ENCODE assay signal across 22 cellular contexts in genomic region chrX:46849933-46850332, GRCh38. TPM values are rescaled to one million over a fixed set of nuclear protein-coding genes. Genes with fewer than 3 reads are reported as not detected.
DNase-seq lines count a peak whose midpoint lies in the region; ATAC-seq, FAIRE-seq and TF ChIP-seq lines count a peak whose summit lies in the region.
"Had no signal": no experiment of that assay in that cellular context is flagged by ENCODE, and none has a peak within 500 bp of the region (broad histone marks: within the 10 kb centered on the region; RNA-seq: fewer than 3 reads in every experiment).

No MANE protein-coding gene starts in this region.

- no peak for TF ChIP-seq POLR2A in GM12891 (IDR thresholded peaks at IDR 0.05; ENCODE audit: low read depth, low read length)

- peak; percentile 36 for DNase-seq in D341Med (ENCODE audit: low spot score)
- no peak for DNase-seq in GM12891 (ENCODE audit: insufficient read length, low spot score)
- peak; percentile 47 for DNase-seq in RKO (ENCODE audit: low spot score)
- DNase-seq in fibroblast of gingiva (ENCODE audit: low read depth): peak; percentile 4
- no peak for DNase-seq in activated CD4-positive, CD25-positive, alpha-beta regulatory T cell (lab: John Stamatoyannopoulos, UW)
- DNase-seq in HTR-8/SVneo (ENCODE audit: insufficient read length, low spot score): no peak
- DNase-seq in activated CD4-positive, alpha-beta T cell treated with anti-CD3 and anti-CD28 coated beads, Interleukin-2, amount 10 ng/mL, durations not matched to agents 7 days and 5 days: no peak
- DNase-seq: activated CD4-positive, alpha-beta memory T cell treated with anti-CD3 and anti-CD28 coated beads for 36 hours; activated T-cell treated with anti-CD3 and anti-CD28 coated beads, Interleukin-2, amount 50 U/mL, for 24 hours; CD8-positive, alpha-beta T cell; foreskin melanocyte; Karpas-422; naive thymus-derived CD4-positive, alpha-beta T cell; NCI-H1436 treated with DMSO at 0.1 percent for 48 hours; posterior cingulate gyrus; SHP77 treated with DMSO at 0.1 percent for 48 hours; stimulated activated CD4-positive, alpha-beta T cell treated with anti-CD3 and anti-CD28 coated beads, Interleukin-2, amount 100 ng/mL, for 24 hours had no signal

- CTCF ChIA-PET in activated CD4-positive, alpha-beta T cell treated with anti-CD3 and anti-CD28 coated beads, Interleukin-2, amount 10 ng/mL, durations not matched to agents 7 days and 5 days (lab: Charles Lee): no interaction called here

- H3K27ac Mint-ChIP-seq in activated CD4-positive, alpha-beta T cell treated with anti-CD3 and anti-CD28 coated beads, Interleukin-2, amount 10 ng/mL, durations not matched to agents 7 days and 5 days: no peak overlapping the region
- H3K27ac Mint-ChIP-seq: activated CD4-positive, alpha-beta memory T cell treated with anti-CD3 and anti-CD28 coated beads for 36 hours; activated naive CD8-positive, alpha-beta T cell; activated T-cell treated with anti-CD3 and anti-CD28 coated beads, Interleukin-2, amount 50 U/mL, for 24 hours; brain; CD8-positive, alpha-beta T cell; GM23338; naive thymus-derived CD4-positive, alpha-beta T cell; stimulated activated naive CD8-positive, alpha-beta T cell treated with anti-CD3 and anti-CD28 coated beads, Interleukin-15, Interleukin-2, amounts not matched to agents 100 ng/mL and 50 ng/mL, for 24 hours had no signal

- POLR2A ChIA-PET in activated CD4-positive, alpha-beta T cell treated with anti-CD3 and anti-CD28 coated beads, Interleukin-2, amount 10 ng/mL, durations not matched to agents 7 days and 5 days (lab: Charles Lee): no interaction called here

- no peaks in the 10 kb centered on the region for H3K9me3 Mint-ChIP-seq in activated CD4-positive, alpha-beta T cell treated with anti-CD3 and anti-CD28 coated beads, Interleukin-2, amount 10 ng/mL, durations not matched to agents 7 days and 5 days
- H3K9me3 Mint-ChIP-seq: activated CD4-positive, alpha-beta memory T cell treated with anti-CD3 and anti-CD28 coated beads for 36 hours; activated T-cell treated with anti-CD3 and anti-CD28 coated beads, Interleukin-2, amount 50 U/mL, for 24 hours; CD8-positive, alpha-beta T cell; GM23338; stimulated activated naive CD8-positive, alpha-beta T cell treated with anti-CD3 and anti-CD28 coated beads, Interleukin-15, Interleukin-2, amounts not matched to agents 100 ng/mL and 50 ng/mL, for 24 hours had no signal

- H3K4me1 Mint-ChIP-seq in activated CD4-positive, alpha-beta T cell treated with anti-CD3 and anti-CD28 coated beads, Interleukin-2, amount 10 ng/mL, durations not matched to agents 7 days and 5 days: peaks cover 4% of the 10 kb centered on the region
- H3K4me1 Mint-ChIP-seq: brain, GM23338 had no signal

- H3K4me3 Mint-ChIP-seq in activated CD4-positive, alpha-beta T cell treated with anti-CD3 and anti-CD28 coated beads, Interleukin-2, amount 10 ng/mL, durations not matched to agents 7 days and 5 days: no peak overlapping the region
- H3K4me3 Mint-ChIP-seq: activated CD4-positive, alpha-beta memory T cell treated with anti-CD3 and anti-CD28 coated beads for 36 hours; activated naive CD8-positive, alpha-beta T cell; activated T-cell treated with anti-CD3 and anti-CD28 coated beads, Interleukin-2, amount 50 U/mL, for 24 hours; brain; CD8-positive, alpha-beta T cell; GM23338; naive thymus-derived CD4-positive, alpha-beta T cell; stimulated activated naive CD8-positive, alpha-beta T cell treated with anti-CD3 and anti-CD28 coated beads, Interleukin-15, Interleukin-2, amounts not matched to agents 100 ng/mL and 50 ng/mL, for 24 hours had no signal

- ATAC-seq in HG03571 (IDR thresholded peaks at IDR 0.05; ENCODE audit: unreplicated experiment): no peak
- ATAC-seq: CD8-positive, alpha-beta T cell; GM23338; naive thymus-derived CD4-positive, alpha-beta T cell had no signal

- peak; percentile 5 for FAIRE-seq in GM12891 (lab: Jason Lieb, UNC)
- no peak for FAIRE-seq in HTR-8/SVneo (lab: Jason Lieb, UNC)

- H3K27me3 Mint-ChIP-seq in activated CD4-positive, alpha-beta T cell treated with anti-CD3 and anti-CD28 coated beads, Interleukin-2, amount 10 ng/mL, durations not matched to agents 7 days and 5 days: no peaks in the 10 kb centered on the region
- H3K27me3 Mint-ChIP-seq: activated CD4-positive, alpha-beta memory T cell treated with anti-CD3 and anti-CD28 coated beads for 36 hours; activated naive CD8-positive, alpha-beta T cell; naive thymus-derived CD4-positive, alpha-beta T cell; stimulated activated naive CD8-positive, alpha-beta T cell treated with anti-CD3 and anti-CD28 coated beads, Interleukin-15, Interleukin-2, amounts not matched to agents 100 ng/mL and 50 ng/mL, for 24 hours had no signal

- peaks cover 10% of the 10 kb centered on the region for H3K36me3 Mint-ChIP-seq in activated CD4-positive, alpha-beta T cell treated with anti-CD3 and anti-CD28 coated beads, Interleukin-2, amount 10 ng/mL, durations not matched to agents 7 days and 5 days (ENCODE audit: low read depth)

TF ChIP-seq in GM12891, 5 proteins besides CTCF, POLR2A, EP300 and RAD21:
- TF ChIP-seq PAX5 (IDR thresholded peaks at IDR 0.05; ENCODE audit: insufficient read depth, low read length, severe bottlenecking) (no peak), TAF1 (IDR thresholded peaks at IDR 0.05; ENCODE audit: low read depth, low read length) (no peak), SPI1 (IDR thresholded peaks at IDR 0.05; ENCODE audit: low read depth, low read length) (no peak), POLR2AphosphoS5 (IDR thresholded peaks at IDR 0.05; ENCODE audit: low read depth, low read length) (no peak), POU2F2 (IDR thresholded peaks at IDR 0.05; ENCODE audit: low read depth, low read length) (no peak)

RNA-seq across cellular contexts. Expression of gene RP2, which starts 13.1 kb away (rescaled TPM):
- 1.8 TPM for polyA plus RNA-seq in GM12891 (2012; ENCODE audit: low read depth, missing spikeins)
- total RNA-seq in activated CD4-positive, alpha-beta T cell treated with anti-CD3 and anti-CD28 coated beads, Interleukin-2, amount 10 ng/mL, durations not matched to agents 7 days and 5 days: 10 to 100 TPM in 1 of 2 experiments, 1 to 10 TPM in 1; 9.4 to 10.6 TPM

Comparison
In these comparisons a context has a peak if more than half of its experiments do, and no peak if none do; other contexts are left out.
1. DNase-seq: peak in D341Med (single experiment), RKO (single experiment) and fibroblast of gingiva (single experiment); none in GM12891 (single experiment), activated CD4-positive, CD25-positive, alpha-beta regulatory T cell (0 of 4), HTR-8/SVneo (single experiment) and activated CD4-positive, alpha-beta T cell treated with anti-CD3 and anti-CD28 coated beads, Interleukin-2, amount 10 ng/mL, durations not matched to agents 7 days and 5 days (single experiment).